ENCODE assay signal across 25 cellular contexts in genomic region chr11:71294846-71295600, GRCh38. TPM values are rescaled to one million over a fixed set of nuclear protein-coding genes. Genes with fewer than 3 reads are reported as not detected.
"Had no signal": no experiment of that assay in that cellular context is flagged by ENCODE, and none has a peak within 500 bp of the region (broad histone marks: within the 10 kb centered on the region; RNA-seq: fewer than 3 reads in every experiment).

No MANE protein-coding gene starts in this region.

- DNase-seq: activated CD4-positive, alpha-beta T cell treated with anti-CD3 and anti-CD28 coated beads, Interleukin-2, amount 10 ng/mL, durations not matched to agents 7 days and 5 days; activated CD8-positive, alpha-beta T cell treated with anti-CD3 and anti-CD28 coated beads for 36 hours; activated naive CD4-positive, alpha-beta T cell treated with Interleukin-2 at 50 U/mL for 16 hours; activated naive CD8-positive, alpha-beta T cell treated with anti-CD3 and anti-CD28 coated beads for 36 hours; activated T-cell treated with anti-CD3 and anti-CD28 coated beads, Interleukin-2, amount 50 U/mL, for 1 hour; amniotic stem cell; effector CD4-positive, alpha-beta T cell; foreskin keratinocyte; immature natural killer cell; kidney glomerular epithelial cell; left ventricle myocardium superior; pancreas; small intestine; stimulated activated CD4-positive, alpha-beta T cell treated with anti-CD3 and anti-CD28 coated beads, Interleukin-2, amount 100 ng/mL, for 24 hours had no signal

- H3K27ac ChIP-seq: breast epithelium, foreskin keratinocyte, hepatocyte, neutrophil, pancreas, upper lobe of right lung, VCaP had no signal

- H3K4me3 Mint-ChIP-seq: activated CD4-positive, alpha-beta T cell treated with anti-CD3 and anti-CD28 coated beads, Interleukin-2, amount 10 ng/mL, durations not matched to agents 7 days and 5 days; activated CD8-positive, alpha-beta T cell treated with anti-CD3 and anti-CD28 coated beads for 36 hours; activated naive CD8-positive, alpha-beta T cell treated with anti-CD3 and anti-CD28 coated beads for 36 hours; immature natural killer cell; nephron; stimulated activated memory B cell treated with anti-CD40 and anti-IgM and Interleukin-4, amounts not matched to agents 10 μg/mL and 1 μg/mL and 100 μg/mL, for 72 hours; T-helper 2 cell treated with Interferon-gamma antibody and Interleukin-4, amounts not matched to agents 5 μg/mL and 100 μg/mL, for 36 hours had no signal

- H3K27ac Mint-ChIP-seq: activated CD4-positive, alpha-beta T cell treated with anti-CD3 and anti-CD28 coated beads, Interleukin-2, amount 10 ng/mL, durations not matched to agents 7 days and 5 days; activated CD8-positive, alpha-beta T cell treated with anti-CD3 and anti-CD28 coated beads for 36 hours; activated naive CD8-positive, alpha-beta T cell treated with anti-CD3 and anti-CD28 coated beads for 36 hours; immature natural killer cell; nephron; stimulated activated memory B cell treated with anti-CD40 and anti-IgM and Interleukin-4, amounts not matched to agents 10 μg/mL and 1 μg/mL and 100 μg/mL, for 72 hours; T-helper 2 cell treated with Interferon-gamma antibody and Interleukin-4, amounts not matched to agents 5 μg/mL and 100 μg/mL, for 36 hours had no signal

- H3K4me1 Mint-ChIP-seq: activated CD4-positive, alpha-beta T cell treated with anti-CD3 and anti-CD28 coated beads, Interleukin-2, amount 10 ng/mL, durations not matched to agents 7 days and 5 days; activated naive CD8-positive, alpha-beta T cell treated with anti-CD3 and anti-CD28 coated beads for 36 hours; immature natural killer cell; nephron; stimulated activated memory B cell treated with anti-CD40 and anti-IgM and Interleukin-4, amounts not matched to agents 10 μg/mL and 1 μg/mL and 100 μg/mL, for 72 hours had no signal

- H3K4me3 ChIP-seq: breast epithelium, hepatocyte, pancreas, upper lobe of right lung had no signal

- H3K36me3 Mint-ChIP-seq: activated naive CD8-positive, alpha-beta T cell treated with anti-CD3 and anti-CD28 coated beads for 36 hours had no signal

- ATAC-seq: activated CD4-positive, CD25-positive, alpha-beta regulatory T cell treated with anti-CD3 and anti-CD28 coated beads, Interleukin-2, amount 50 U/mL, for 24 hours; activated CD8-positive, alpha-beta T cell treated with anti-CD3 and anti-CD28 coated beads for 36 hours; foreskin keratinocyte; left ventricle myocardium superior; pancreas; sciatic nerve; SK-N-SH treated with all-trans-retinoic acid at 6 μM for 48 hours; stimulated activated memory B cell treated with anti-CD40 and anti-IgM and Interleukin-4, amounts not matched to agents 10 μg/mL and 1 μg/mL and 100 μg/mL, for 72 hours; upper lobe of right lung had no signal

- H3K9me3 ChIP-seq: neutrophil, pancreas had no signal

RNA-seq across cellular contexts. Expression of gene SHANK2, which starts 42.6 kb away (rescaled TPM):
- total RNA-seq: activated CD4-positive, alpha-beta T cell treated with anti-CD3 and anti-CD28 coated beads, Interleukin-2, amount 10 ng/mL, durations not matched to agents 7 days and 5 days; activated CD8-positive, alpha-beta T cell treated with anti-CD3 and anti-CD28 coated beads for 36 hours; activated naive CD8-positive, alpha-beta T cell treated with anti-CD3 and anti-CD28 coated beads for 36 hours had no signal
